Comparison of ENCODE assay signal across 8 cellular contexts in genomic region chr7:140403878-140404564, GRCh38. TPM values are rescaled to one million over a fixed set of nuclear protein-coding genes. Genes with fewer than 3 reads are reported as not detected.
DNase-seq lines count a peak whose midpoint lies in the region; ATAC-seq and TF ChIP-seq lines count a peak whose summit lies in the region.

Gene RAB19, plus strand, starts transcription at chr7:140404058. Its CDS starts 3,589 bp downstream, at chr7:140407647.

- in situ Hi-C loops in astrocyte of the spinal cord (cut with HindIII; ENCODE audit: low sequenced_read_pairs), result no loop called here

- POLR2A ChIA-PET in HEK293 (lab: Yijun Ruan, JAX), result interaction anchor here (1.7 kb wide), 1 partner anchor 10 kb away, joined by 5 read pairs; no protein-coding TSS in a partner anchor
- POLR2A ChIA-PET in HEK293T (lab: Yijun Ruan, JAX), result no interaction called here

- H3K4me3 ChIP-seq in HEK293 (ENCODE audit: low read depth, low read length) (peak within 1 kb of the TSS; percentile 43), astrocyte of the spinal cord (ENCODE audit: low read depth, low read length) (peak within 1 kb of the TSS; percentile 28)

- H3K9me3 ChIP-seq in HEK293 (ENCODE audit: control insufficient read depth, insufficient read depth, low read depth, low read length), result no peaks in the 10 kb centered on the region

- ATAC-seq in left lobe of liver, result peak; percentile 97

- no peaks in the 10 kb centered on the region for H3K36me3 ChIP-seq in HEK293 (ENCODE audit: control insufficient read depth in 2 of 2, insufficient read depth in 1 of 2, low read length in 2 of 2)

- no peak within 1 kb of the TSS; the same call in 1 of the 2 replicates for H3K27ac ChIP-seq in HEK293 (ENCODE audit: extremely low read depth, low read depth, low read length)

- TF ChIP-seq CTCF in HEK293 (tag by site-specific recombination; IDR thresholded peaks at IDR 0.05) (no peak), astrocyte of the spinal cord (IDR thresholded peaks at IDR 0.05; ENCODE audit: low read depth, low read length) (no peak)

- peak; percentile 24 for DNase-seq in T follicular helper cell (ENCODE audit: low read depth)
- DNase-seq in astrocyte of the spinal cord (ENCODE audit: low read depth, low spot score), result no peak
- peak; percentile 62 for DNase-seq in left lobe of liver (ENCODE audit: low spot score)
- DNase-seq in stimulated activated CD8-positive, alpha-beta memory T cell treated with anti-CD3 and anti-CD28 coated beads, Interleukin-12 subunit alpha, Interleukin-12 subunit beta, amount 100 ng/mL, for 4 hours (ENCODE audit: low read depth), result peak; percentile 27
- DNase-seq in DMS114 treated with DMSO at 0.1 percent for 48 hours (lab: John Stamatoyannopoulos, UW; ENCODE audit: unreplicated experiment), result no peak
- no peak for DNase-seq in NCI-H1048 (lab: John Stamatoyannopoulos, UW)
- no peak for DNase-seq in HEK293T (ENCODE audit: extremely low spot score)

- CTCF ChIA-PET in HEK293 (lab: Yijun Ruan, JAX), result no interaction called here
- CTCF ChIA-PET in HEK293T (lab: Yijun Ruan, JAX), result no interaction called here

- peaks cover 4% of the 10 kb centered on the region for H3K4me1 ChIP-seq in HEK293 (ENCODE audit: control insufficient read depth, insufficient read depth, low read length)

TF ChIP-seq in HEK293, 187 proteins besides CTCF, POLR2A, EP300 and RAD21 (continues in another document):
- TF ChIP-seq ZNF768 (tag by site-specific recombination; IDR thresholded peaks at IDR 0.05) (no peak), ZNF350 (tag by site-specific recombination; IDR thresholded peaks at IDR 0.05) (no peak), ZNF660 (tag by site-specific recombination; IDR thresholded peaks at IDR 0.05) (no peak), ZNF449 (tag by site-specific recombination; IDR thresholded peaks at IDR 0.05) (no peak), SCRT2 (tag by site-specific recombination; IDR thresholded peaks at IDR 0.05) (peak; percentile 96), PRDM10 (tag by site-specific recombination; IDR thresholded peaks at IDR 0.05) (peak; percentile 55; the same call in 1 of the 2 replicates), GLI4 (tag by site-specific recombination; IDR thresholded peaks at IDR 0.05) (no peak), ZBTB1 (tag by site-specific recombination; IDR thresholded peaks at IDR 0.05) (no peak), ZNF341 (tag by site-specific recombination; IDR thresholded peaks at IDR 0.05; ENCODE audit: low read depth) (peak; percentile 71)

TF ChIP-seq in HEK293T, 16 proteins besides CTCF, POLR2A, EP300 and RAD21:
- no peak for TF ChIP-seq PKNOX1 (IDR thresholded peaks at IDR 0.05)
- TF ChIP-seq FOXM1 (IDR thresholded peaks at IDR 0.05; ENCODE audit: borderline replicate concordance), result no peak
- no peak for TF ChIP-seq HDGF (IDR thresholded peaks at IDR 0.05; ENCODE audit: borderline replicate concordance)
- no peak for TF ChIP-seq BHLHE40 (IDR thresholded peaks at IDR 0.05; ENCODE audit: borderline replicate concordance)
- TF ChIP-seq TARDBP (IDR thresholded peaks at IDR 0.05), result no peak
- no peak for TF ChIP-seq LEF1 (IDR thresholded peaks at IDR 0.05; ENCODE audit: borderline replicate concordance)
- TF ChIP-seq ARNT (IDR thresholded peaks at IDR 0.05), result no peak
- no peak for TF ChIP-seq FOXK2 (IDR thresholded peaks at IDR 0.05)
- TF ChIP-seq SP1 (IDR thresholded peaks at IDR 0.05), result no peak
- TF ChIP-seq ZNF384 (IDR thresholded peaks at IDR 0.05), result no peak

RNA-seq across cellular contexts. Expression of gene RAB19, which starts in this region (rescaled TPM):
- total RNA-seq in left lobe of liver, result not detected

Comparison
In these comparisons a context has a peak if more than half of its experiments do, and no peak if none do; other contexts are left out.
1. Peak in DNase-seq and ATAC-seq in left lobe of liver; RNA of the gene not detected or under 1 TPM.
2. DNase-seq: peak in T follicular helper cell (single experiment) and stimulated activated CD8-positive, alpha-beta memory T cell treated with anti-CD3 and anti-CD28 coated beads, Interleukin-12 subunit alpha, Interleukin-12 subunit beta, amount 100 ng/mL, for 4 hours (single experiment); none in astrocyte of the spinal cord (single experiment), DMS114 treated with DMSO at 0.1 percent for 48 hours (single experiment), NCI-H1048 (single experiment) and HEK293T (single experiment).